ENCODE assay signal across 1 cellular context in genomic region chr14:24442240-24443052, GRCh38.
TF ChIP-seq lines count a peak whose summit lies in the region.

Gene SDR39U1, minus strand, starts transcription at chr14:24442776. Its CDS starts 7 bp downstream, at chr14:24442769.

TF ChIP-seq in HCT116, 20 proteins besides CTCF, POLR2A, EP300 and RAD21 (continued from another document):
- TF ChIP-seq, protein P1, sequence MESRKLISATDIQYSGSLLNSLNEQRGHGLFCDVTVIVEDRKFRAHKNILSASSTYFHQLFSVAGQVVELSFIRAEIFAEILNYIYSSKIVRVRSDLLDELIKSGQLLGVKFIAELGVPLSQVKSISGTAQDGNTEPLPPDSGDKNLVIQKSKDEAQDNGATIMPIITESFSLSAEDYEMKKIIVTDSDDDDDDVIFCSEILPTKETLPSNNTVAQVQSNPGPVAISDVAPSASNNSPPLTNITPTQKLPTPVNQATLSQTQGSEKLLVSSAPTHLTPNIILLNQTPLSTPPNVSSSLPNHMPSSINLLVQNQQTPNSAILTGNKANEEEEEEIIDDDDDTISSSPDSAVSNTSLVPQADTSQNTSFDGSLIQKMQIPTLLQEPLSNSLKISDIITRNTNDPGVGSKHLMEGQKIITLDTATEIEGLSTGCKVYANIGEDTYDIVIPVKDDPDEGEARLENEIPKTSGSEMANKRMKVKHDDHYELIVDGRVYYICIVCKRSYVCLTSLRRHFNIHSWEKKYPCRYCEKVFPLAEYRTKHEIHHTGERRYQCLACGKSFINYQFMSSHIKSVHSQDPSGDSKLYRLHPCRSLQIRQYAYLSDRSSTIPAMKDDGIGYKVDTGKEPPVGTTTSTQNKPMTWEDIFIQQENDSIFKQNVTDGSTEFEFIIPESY (IDR thresholded peaks at IDR 0.05; ENCODE audit: extremely low read depth, insufficient replicate concordance, low read length), result no peak
- TF ChIP-seq SP1 (IDR thresholded peaks at IDR 0.05; ENCODE audit: low read depth) (peak; percentile 73; the same call in 1 of the 2 replicates), POLR2AphosphoS5 (IDR thresholded peaks at IDR 0.05; ENCODE audit: low read depth, low read length) (peak; percentile 83), ELF1 (IDR thresholded peaks at IDR 0.05; ENCODE audit: borderline replicate concordance, low read depth) (peak; percentile 58), EZH2 (IDR thresholded peaks at IDR 0.05) (no peak), FOSL1 (IDR thresholded peaks at IDR 0.05; ENCODE audit: low read depth) (no peak), CEBPB (IDR thresholded peaks at IDR 0.05; ENCODE audit: low read depth) (no peak), YY1 (IDR thresholded peaks at IDR 0.05; ENCODE audit: extremely low read depth, insufficient replicate concordance, low read depth, low read length) (no peak), EGR1 (IDR thresholded peaks at IDR 0.05; ENCODE audit: low read depth) (peak; percentile 47; the same call in 1 of the 2 replicates), CBX3 (IDR thresholded peaks at IDR 0.05; ENCODE audit: low read depth) (0 out of 2 replicates have a peak, but pooled peaks have one; percentile 31)
